Comparison of ENCODE assay signal across 8 cellular contexts in the genomic region with DNA sequence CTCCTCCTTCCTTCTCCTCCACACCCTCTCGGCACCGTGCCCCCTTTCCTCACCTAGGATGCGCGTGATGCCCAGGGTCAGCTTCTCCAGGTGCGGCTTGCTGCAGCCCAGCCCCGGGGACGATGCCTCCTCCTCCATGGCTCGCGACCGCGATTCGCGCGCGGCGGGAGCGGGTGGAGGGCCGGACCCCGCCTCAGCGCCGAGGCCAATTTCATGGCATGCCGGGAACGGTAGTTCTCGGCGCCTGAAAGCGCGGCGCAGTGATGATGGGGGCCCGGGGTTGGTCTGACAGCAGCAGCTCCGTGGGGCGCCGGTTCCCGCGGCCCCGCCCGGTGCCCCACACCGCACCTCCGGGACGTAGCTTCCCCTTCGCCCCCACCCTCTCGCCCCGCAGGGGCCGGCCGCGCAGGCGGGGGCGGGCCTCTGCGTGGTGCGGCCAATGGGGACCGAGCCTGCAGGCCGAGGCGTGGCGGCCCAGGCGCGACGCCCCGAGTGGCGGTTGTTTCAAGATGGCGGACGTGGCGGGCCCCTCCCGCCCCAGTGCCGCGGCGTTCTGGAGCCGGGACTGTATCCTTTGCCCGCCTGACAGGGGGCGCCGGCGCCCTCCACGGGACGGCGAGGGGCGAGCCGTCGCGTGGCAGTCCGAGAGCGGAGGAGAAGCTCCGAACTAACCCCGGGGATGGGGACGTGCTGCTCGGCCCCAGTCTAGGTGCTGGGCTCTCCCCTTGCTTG. TPM values are rescaled to one million over a fixed set of nuclear protein-coding genes. Genes with fewer than 3 reads are reported as not detected.
DNase-seq lines count a peak whose midpoint lies in the region; ATAC-seq and TF ChIP-seq lines count a peak whose summit lies in the region.

TSS of gene KIAA1328 (plus strand) at position 498 of the 732 bp plus-strand sequence. CDS start at position 510, 12 bp downstream.
A gene with protein sequence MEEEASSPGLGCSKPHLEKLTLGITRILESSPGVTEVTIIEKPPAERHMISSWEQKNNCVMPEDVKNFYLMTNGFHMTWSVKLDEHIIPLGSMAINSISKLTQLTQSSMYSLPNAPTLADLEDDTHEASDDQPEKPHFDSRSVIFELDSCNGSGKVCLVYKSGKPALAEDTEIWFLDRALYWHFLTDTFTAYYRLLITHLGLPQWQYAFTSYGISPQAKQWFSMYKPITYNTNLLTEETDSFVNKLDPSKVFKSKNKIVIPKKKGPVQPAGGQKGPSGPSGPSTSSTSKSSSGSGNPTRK (minus strand): TSS at position 373 of the 732 bp plus-strand sequence. CDS start 235 bp downstream, at position 138.

- peak in 2 of 3 experiments; percentile 38 to 51 for TF ChIP-seq CTCF in esophagus muscularis mucosa (IDR thresholded peaks at IDR 0.05)

- WGBS in esophagus muscularis mucosa, result 0% methylated on average over 17 of the region's 83 CpGs

- DNase-seq in DMS79 treated with DMSO at 0.1 percent for 48 hours (lab: John Stamatoyannopoulos, UW) (peak; percentile 86), KBM-7 (peak; percentile 95), esophagus muscularis mucosa (ENCODE audit: extremely low spot score) (peak; percentile 95), naive B cell (peak; percentile 88)
- DNase-seq in activated T-cell treated with anti-CD3 and anti-CD28 coated beads, Interleukin-2, amount 50 U/mL, for 48 hours, result peak; percentile 91 to 93

- H3K4me1 ChIP-seq in esophagus muscularis mucosa, result peaks cover 15 to 30% (median 24%) of the 10 kb centered on the region in 4 donors

- H3K4me3 ChIP-seq in esophagus muscularis mucosa, result peak within 1 kb of the TSS; percentile 69 to 85 (median 78)

- H3K27me3 ChIP-seq in esophagus muscularis mucosa, result no peaks in the 10 kb centered on the region

- TF ChIP-seq EP300 in esophagus muscularis mucosa (IDR thresholded peaks at IDR 0.05), result no peak

- H3K4me3 Mint-ChIP-seq in naive B cell, result peak within 1 kb of the TSS; percentile 88 to 98 (median 96)
- H3K4me3 Mint-ChIP-seq in stimulated activated memory B cell treated with anti-CD40 and anti-IgM and Interleukin-4, amounts not matched to agents 10 μg/mL and 1 μg/mL and 100 μg/mL, for 72 hours, result peak within 1 kb of the TSS; percentile 91

- H3K27ac Mint-ChIP-seq in naive B cell, result peak within 1 kb of the TSS; percentile 86 to 97 (median 94)
- peak within 1 kb of the TSS; percentile 86 for H3K27ac Mint-ChIP-seq in stimulated activated memory B cell treated with anti-CD40 and anti-IgM and Interleukin-4, amounts not matched to agents 10 μg/mL and 1 μg/mL and 100 μg/mL, for 72 hours

- H3K9me3 Mint-ChIP-seq in naive B cell, result no peaks in the 10 kb centered on the region
- no peaks in the 10 kb centered on the region for H3K9me3 Mint-ChIP-seq in stimulated activated memory B cell treated with anti-CD40 and anti-IgM and Interleukin-4, amounts not matched to agents 10 μg/mL and 1 μg/mL and 100 μg/mL, for 72 hours

- in situ Hi-C loops in KBM-7 (cut with MboI; ENCODE audit: low pct_unique_long_range_greater_than_20kb, low sequenced_read_pairs), result no loop called here

- H3K4me1 Mint-ChIP-seq in naive B cell, result peaks cover 28 to 33% (median 30%) of the 10 kb centered on the region in 3 donors
- peaks cover 39% of the 10 kb centered on the region for H3K4me1 Mint-ChIP-seq in stimulated activated memory B cell treated with anti-CD40 and anti-IgM and Interleukin-4, amounts not matched to agents 10 μg/mL and 1 μg/mL and 100 μg/mL, for 72 hours

- no peaks in the 10 kb centered on the region for H3K36me3 ChIP-seq in esophagus muscularis mucosa

- H3K27me3 Mint-ChIP-seq in naive B cell, result no peaks in the 10 kb centered on the region
- no peaks in the 10 kb centered on the region for H3K27me3 Mint-ChIP-seq in stimulated activated memory B cell treated with anti-CD40 and anti-IgM and Interleukin-4, amounts not matched to agents 10 μg/mL and 1 μg/mL and 100 μg/mL, for 72 hours

- intact Hi-C loops in esophagus muscularis mucosa (cut with DNase I), result no loop called here

- peak within 1 kb of the TSS; percentile 80 to 88 (median 84) for H3K27ac ChIP-seq in esophagus muscularis mucosa (replicated peaks in 1 of 4)

- no peaks in the 10 kb centered on the region for H3K9me3 ChIP-seq in esophagus muscularis mucosa

- TF ChIP-seq POLR2A in esophagus muscularis mucosa (IDR thresholded peaks at IDR 0.05; ENCODE audit: low read depth), result peak; percentile 9

- ATAC-seq in GM21717 (IDR thresholded peaks at IDR 0.05; ENCODE audit: unreplicated experiment), result peak; percentile 96
- peak; percentile 88 to 89 for ATAC-seq in naive B cell (ENCODE audit: low read depth in 2 of 2)
- peak; percentile 94 for ATAC-seq in stimulated activated memory B cell treated with anti-CD40 and anti-IgM and Interleukin-4, amounts not matched to agents 10 μg/mL and 1 μg/mL and 100 μg/mL, for 72 hours

- no peaks in the 10 kb centered on the region for H3K36me3 Mint-ChIP-seq in naive B cell
- H3K36me3 Mint-ChIP-seq in stimulated activated memory B cell treated with anti-CD40 and anti-IgM and Interleukin-4, amounts not matched to agents 10 μg/mL and 1 μg/mL and 100 μg/mL, for 72 hours, result no peaks in the 10 kb centered on the region

TF ChIP-seq in PFSK-1, 5 proteins besides CTCF, POLR2A, EP300 and RAD21:
- TF ChIP-seq, protein P1, sequence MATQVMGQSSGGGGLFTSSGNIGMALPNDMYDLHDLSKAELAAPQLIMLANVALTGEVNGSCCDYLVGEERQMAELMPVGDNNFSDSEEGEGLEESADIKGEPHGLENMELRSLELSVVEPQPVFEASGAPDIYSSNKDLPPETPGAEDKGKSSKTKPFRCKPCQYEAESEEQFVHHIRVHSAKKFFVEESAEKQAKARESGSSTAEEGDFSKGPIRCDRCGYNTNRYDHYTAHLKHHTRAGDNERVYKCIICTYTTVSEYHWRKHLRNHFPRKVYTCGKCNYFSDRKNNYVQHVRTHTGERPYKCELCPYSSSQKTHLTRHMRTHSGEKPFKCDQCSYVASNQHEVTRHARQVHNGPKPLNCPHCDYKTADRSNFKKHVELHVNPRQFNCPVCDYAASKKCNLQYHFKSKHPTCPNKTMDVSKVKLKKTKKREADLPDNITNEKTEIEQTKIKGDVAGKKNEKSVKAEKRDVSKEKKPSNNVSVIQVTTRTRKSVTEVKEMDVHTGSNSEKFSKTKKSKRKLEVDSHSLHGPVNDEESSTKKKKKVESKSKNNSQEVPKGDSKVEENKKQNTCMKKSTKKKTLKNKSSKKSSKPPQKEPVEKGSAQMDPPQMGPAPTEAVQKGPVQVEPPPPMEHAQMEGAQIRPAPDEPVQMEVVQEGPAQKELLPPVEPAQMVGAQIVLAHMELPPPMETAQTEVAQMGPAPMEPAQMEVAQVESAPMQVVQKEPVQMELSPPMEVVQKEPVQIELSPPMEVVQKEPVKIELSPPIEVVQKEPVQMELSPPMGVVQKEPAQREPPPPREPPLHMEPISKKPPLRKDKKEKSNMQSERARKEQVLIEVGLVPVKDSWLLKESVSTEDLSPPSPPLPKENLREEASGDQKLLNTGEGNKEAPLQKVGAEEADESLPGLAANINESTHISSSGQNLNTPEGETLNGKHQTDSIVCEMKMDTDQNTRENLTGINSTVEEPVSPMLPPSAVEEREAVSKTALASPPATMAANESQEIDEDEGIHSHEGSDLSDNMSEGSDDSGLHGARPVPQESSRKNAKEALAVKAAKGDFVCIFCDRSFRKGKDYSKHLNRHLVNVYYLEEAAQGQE (IDR thresholded peaks at IDR 0.05; ENCODE audit: insufficient read depth in 1 of 2, low read depth in 2 of 2, low read length in 2 of 2), result no peak
- TF ChIP-seq POLR2AphosphoS5 (IDR thresholded peaks at IDR 0.05; ENCODE audit: low read depth, low read length) (peak; percentile 75), FOXP2 (optimal IDR thresholded peaks at IDR 0.05; ENCODE audit: borderline replicate concordance, extremely low read depth, extremely low read length, insufficient read depth) (peak; percentile 63), TAF1 (IDR thresholded peaks at IDR 0.05; ENCODE audit: borderline replicate concordance, insufficient read depth, low read length) (peak; percentile 62; the same call in 1 of the 2 replicates)

RNA-seq across cellular contexts. Expression of gene KIAA1328, which starts in this region (rescaled TPM):
- polyA plus RNA-seq in PFSK-1 (2012; ENCODE audit: insufficient read length, low read depth), result 0.92 TPM
- total RNA-seq in esophagus muscularis mucosa, result 10 to 100 TPM; 12.3 to 16.6 (median 13.1) TPM
- polyA plus RNA-seq in naive B cell (ENCODE audit: low read depth in 6 of 6), result 10 to 100 TPM; 11.6 to 19.9 (median 14.9) TPM

RNA-seq across cellular contexts. Expression of the second gene that starts in this region (rescaled TPM):
- polyA plus RNA-seq in PFSK-1 (2012; ENCODE audit: insufficient read length, low read depth), result 88.1 TPM
- 100 to 1,000 TPM in 2 of 4 donors, 10 to 100 TPM in 2; 74.3 to 117 (median 91.5) TPM for total RNA-seq in esophagus muscularis mucosa
- polyA plus RNA-seq in naive B cell (ENCODE audit: low read depth in 6 of 6), result 10 to 100 TPM; 39.2 to 57.5 (median 52.5) TPM

Comparison
In these comparisons a context has a peak if more than half of its experiments do, and no peak if none do; other contexts are left out.
1. Peak in every context shown above with its lines: DNase-seq, ATAC-seq, H3K4me3 ChIP-seq and H3K27ac ChIP-seq.